Comparison of ENCODE assay signal across 17 cellular contexts in genomic region chr1:117650840-117651568, GRCh38.
"Had no signal": no experiment of that assay in that cellular context is flagged by ENCODE, and none has a peak within 500 bp of the region (broad histone marks: within the 10 kb centered on the region; RNA-seq: fewer than 3 reads in every experiment).

No MANE protein-coding gene starts in this region.

- H3K9me3 Mint-ChIP-seq: activated T-cell treated with anti-CD3 and anti-CD28 coated beads, Interleukin-2, amount 50 U/mL, for 4 hours; immature natural killer cell; naive thymus-derived CD4-positive, alpha-beta T cell had no signal

- H3K27ac ChIP-seq: breast epithelium, lower lobe of right lung, psoas muscle, right lobe of liver, testis had no signal

- H3K27me3 ChIP-seq: breast epithelium, right lobe of liver, testis had no signal

- DNase-seq: activated gamma-delta T cell treated with Interleukin-2 at 50 U/mL for 16 hours; activated T-cell treated with anti-CD3 and anti-CD28 coated beads, Interleukin-2, amount 50 U/mL, for 4 hours; aorta; glutamatergic neuron; immature natural killer cell; left cardiac atrium; lower lobe of right lung; naive thymus-derived CD4-positive, alpha-beta T cell; nucleus accumbens; psoas muscle; right lobe of liver; stimulated activated CD4-positive, alpha-beta T cell treated with anti-CD3 and anti-CD28 coated beads, Interleukin-2, amount 100 ng/mL, for 24 hours; stimulated activated naive CD8-positive, alpha-beta T cell treated with anti-CD3 and anti-CD28 coated beads, Interleukin-15, Interleukin-2, amounts not matched to agents 100 U/mL and 50 U/mL, for 24 hours; testis had no signal

- H3K4me3 ChIP-seq: breast epithelium, lower lobe of right lung, psoas muscle, right lobe of liver, testis had no signal

- H3K36me3 ChIP-seq: breast epithelium, lower lobe of right lung, right lobe of liver had no signal

- H3K4me1 ChIP-seq: breast epithelium, right lobe of liver, testis had no signal

- H3K9me3 ChIP-seq: breast epithelium, lower lobe of right lung, psoas muscle, right lobe of liver, testis had no signal

- ATAC-seq: activated CD4-positive, CD25-positive, alpha-beta regulatory T cell treated with anti-CD3 and anti-CD28 coated beads, Interleukin-2, amount 50 U/mL, for 24 hours; activated T-cell treated with anti-CD3 and anti-CD28 coated beads, Interleukin-2, amount 50 U/mL, for 4 hours; esophagus mucosa; left cardiac atrium; lower lobe of right lung; naive thymus-derived CD4-positive, alpha-beta T cell; psoas muscle; right lobe of liver; stimulated activated naive CD8-positive, alpha-beta T cell treated with anti-CD3 and anti-CD28 coated beads, Interleukin-15, Interleukin-2, amounts not matched to agents 100 U/mL and 50 U/mL, for 24 hours had no signal

- H3K4me3 Mint-ChIP-seq: activated T-cell treated with anti-CD3 and anti-CD28 coated beads, Interleukin-2, amount 50 U/mL, for 4 hours; naive thymus-derived CD4-positive, alpha-beta T cell had no signal
